8 cellular contexts compared by ENCODE assay signal in genomic region chr17:71975998-71976649, GRCh38.
DNase-seq lines count a peak whose midpoint lies in the region; ATAC-seq and TF ChIP-seq lines count a peak whose summit lies in the region.

No MANE protein-coding gene starts in this region.

- H4K5ac ChIP-seq in IMR-90 (ENCODE audit: low read depth, low read length): peak overlapping the region; percentile 53; the same call in 1 of the 2 replicates

- H3K4me1 ChIP-seq in IMR-90 (ENCODE audit: control insufficient read depth, insufficient read depth, low read length) (peaks cover 3% of the 10 kb centered on the region; the same call in 1 of the 2 replicates), tibial artery (peaks cover 0 to 10% (median 10%) of the 10 kb centered on the region in 4 donors)

- peak overlapping the region; percentile 91 for H3K4ac ChIP-seq in IMR-90 (ENCODE audit: low read depth, low read length)

- H3K36me3 ChIP-seq in IMR-90 (ENCODE audit: control insufficient read depth, insufficient read depth, low read length) (no peaks in the 10 kb centered on the region), tibial artery (no peaks in the 10 kb centered on the region)

- H3K4me1 Mint-ChIP-seq in activated CD4-positive, alpha-beta T cell treated with anti-CD3 and anti-CD28 coated beads for 36 hours: no peaks in the 10 kb centered on the region

- H3K27ac ChIP-seq in IMR-90 (ENCODE audit: insufficient read depth, low read length): peak overlapping the region; percentile 82
- peak overlapping the region; percentile 83 to 87 for H3K27ac ChIP-seq in tibial artery

- peak overlapping the region; percentile 90 for H2BK20ac ChIP-seq in IMR-90 (ENCODE audit: low read depth, low read length)

- peaks cover 2% of the 10 kb centered on the region for H3K27me3 Mint-ChIP-seq in activated CD4-positive, alpha-beta T cell treated with anti-CD3 and anti-CD28 coated beads for 36 hours

- peak overlapping the region; percentile 65 for H3K18ac ChIP-seq in IMR-90 (ENCODE audit: low read depth, low read length)

- 10% methylated on average over 7 of the region's 15 CpGs; no CpG with 5 or more reads in 1 of the 2 experiments for WGBS in IMR-90 (ENCODE audit: extremely low coverage in 2 of 2, insufficient read length in 1 of 2), 2 experiments

- H2BK15ac ChIP-seq in IMR-90 (ENCODE audit: low read depth, low read length): peak overlapping the region; percentile 77; the same call in 2 of the 3 replicates

- H4K91ac ChIP-seq in IMR-90 (ENCODE audit: insufficient read depth, low read depth, low read length): peak overlapping the region; percentile 97

- peak overlapping the region; percentile 95 to 96 for H4K8ac ChIP-seq in IMR-90 (ENCODE audit: low read depth in 2 of 2, low read length in 2 of 2)

- no TSS peak for BruUV-seq in IMR-90 (replicated peaks; lab: Mats Ljungman, UMichigan)

- POLR2A ChIA-PET in IMR-90 (lab: Charles Lee; ENCODE audit: unreplicated experiment): interaction anchor here (0.6 to 0.7 kb wide), 2 partner anchors 10 to 516 kb away, joined by 5 to 11 read pairs; no protein-coding TSS in a partner anchor
- POLR2A ChIA-PET in activated CD4-positive, alpha-beta T cell treated with anti-CD3 and anti-CD28 coated beads for 36 hours (lab: Charles Lee): no interaction called here

- H3K27me3 ChIP-seq in IMR-90 (ENCODE audit: control insufficient read depth, insufficient read depth, low read length) (no peaks in the 10 kb centered on the region), tibial artery (no peaks in the 10 kb centered on the region)

- dilution Hi-C loops in IMR-90 (cut with HindIII; ENCODE audit: low sequenced_read_pairs, unreplicated experiment): no loop called here

- peak overlapping the region; percentile 78; the same call in 1 of the 2 replicates for H3K56ac ChIP-seq in IMR-90 (ENCODE audit: extremely low read depth, insufficient read depth, low read length)

- no peaks in the 10 kb centered on the region for H3K36me3 Mint-ChIP-seq in activated CD4-positive, alpha-beta T cell treated with anti-CD3 and anti-CD28 coated beads for 36 hours (ENCODE audit: low read depth)

- H3K4me2 ChIP-seq in IMR-90 (ENCODE audit: low read depth, low read length): peak overlapping the region; percentile 83

- H2BK120ac ChIP-seq in IMR-90 (ENCODE audit: low read depth, low read length): peak overlapping the region; percentile 97

- H2BK5ac ChIP-seq in IMR-90 (ENCODE audit: low read depth, low read length, poor library complexity, severe bottlenecking): peak overlapping the region; percentile 77

- peak overlapping the region; percentile 44 for H2AK9ac ChIP-seq in IMR-90 (replicated peaks; ENCODE audit: low read depth, low read length, poor library complexity)

- H2AK5ac ChIP-seq in IMR-90 (ENCODE audit: low read depth, low read length): peak overlapping the region; percentile 16; the same call in 1 of the 2 replicates

- H3K9me3 ChIP-seq in IMR-90 (ENCODE audit: control insufficient read depth, insufficient read depth, low read length) (no peaks in the 10 kb centered on the region), tibial artery (no peaks in the 10 kb centered on the region)

- ATAC-seq in IMR-90 (ENCODE audit: low read depth) (peak; percentile 98), HG03025 (IDR thresholded peaks at IDR 0.05; ENCODE audit: low FRiP score, unreplicated experiment) (no peak)
- ATAC-seq in activated CD4-positive, alpha-beta T cell treated with anti-CD3 and anti-CD28 coated beads for 36 hours: no peak
- no peak for ATAC-seq in stimulated activated naive CD8-positive, alpha-beta T cell treated with anti-CD3 and anti-CD28 coated beads, Interleukin-15, Interleukin-2, amounts not matched to agents 100 U/mL and 50 U/mL, for 24 hours

- DNase-seq in IMR-90 (peak; percentile 97), cerebellum (ENCODE audit: low spot score) (peak; percentile 27), left kidney (ENCODE audit: low read depth, low spot score) (peak; percentile 37), tibial artery (peak; percentile 93 to 98)
- no peak for DNase-seq in activated CD4-positive, alpha-beta T cell treated with anti-CD3 and anti-CD28 coated beads for 48 hours
- no peak for DNase-seq in activated CD4-positive, alpha-beta T cell treated with anti-CD3 and anti-CD28 coated beads for 36 hours
- DNase-seq in stimulated activated naive CD8-positive, alpha-beta T cell treated with anti-CD3 and anti-CD28 coated beads, Interleukin-15, Interleukin-2, amounts not matched to agents 100 U/mL and 50 U/mL, for 24 hours: no peak

- CTCF ChIA-PET in IMR-90 (lab: Yijun Ruan, JAX): interaction anchor here (0.5 to 1.5 kb wide), 3 partner anchors 18 to 1209 kb away, joined by 3 to 6 read pairs (median 4); no protein-coding TSS in a partner anchor
- CTCF ChIA-PET in activated CD4-positive, alpha-beta T cell treated with anti-CD3 and anti-CD28 coated beads for 36 hours (lab: Charles Lee): no interaction called here

- H3K4me3 ChIP-seq in IMR-90 (ENCODE audit: insufficient read depth, low read depth, low read length): no peak overlapping the region
- H3K4me3 ChIP-seq in tibial artery: peak overlapping the region; percentile 56 to 61

- TF ChIP-seq POLR2A in IMR-90 (IDR thresholded peaks at IDR 0.05; ENCODE audit: low read depth, low read length): no peak; the same call in 1 of the 2 replicates

- H3K27ac Mint-ChIP-seq in activated CD4-positive, alpha-beta T cell treated with anti-CD3 and anti-CD28 coated beads for 36 hours: no peak overlapping the region

- peak overlapping the region; percentile 93 for H2AFZ ChIP-seq in IMR-90 (replicated peaks; ENCODE audit: low read length, poor library complexity)

- no peak for TF ChIP-seq CTCF in IMR-90 (conservative IDR thresholded peaks at IDR 0.05; ENCODE audit: low read depth, low read length)
- no peak for TF ChIP-seq CTCF in tibial artery (IDR thresholded peaks at IDR 0.05)

- peak overlapping the region; percentile 61 for H3K9ac ChIP-seq in IMR-90 (ENCODE audit: low read depth, low read length)

- no peaks in the 10 kb centered on the region for H4K20me1 ChIP-seq in IMR-90 (ENCODE audit: insufficient read depth, low read length)

- H3K79me1 ChIP-seq in IMR-90 (ENCODE audit: low read depth in 1 of 2, low read length in 2 of 2): no peaks in the 10 kb centered on the region

- peak overlapping the region; percentile 84; the same call in 1 of the 2 replicates for H3K23ac ChIP-seq in IMR-90 (ENCODE audit: low read depth, low read length)

- peaks cover 6% of the 10 kb centered on the region for H3K9me3 Mint-ChIP-seq in activated CD4-positive, alpha-beta T cell treated with anti-CD3 and anti-CD28 coated beads for 36 hours (ENCODE audit: low read depth)

- TF ChIP-seq RAD21 in IMR-90 (IDR thresholded peaks at IDR 0.05; ENCODE audit: low read length): peak; percentile 18

- peak overlapping the region; percentile 88 for H3K14ac ChIP-seq in IMR-90 (replicated peaks; ENCODE audit: low read depth, low read length)

- in situ Hi-C loops in IMR-90 (cut with MboI; ENCODE audit: low sequenced_read_pairs): no loop called here

- H3K4me3 Mint-ChIP-seq in activated CD4-positive, alpha-beta T cell treated with anti-CD3 and anti-CD28 coated beads for 36 hours: no peak overlapping the region

- peaks cover 5% of the 10 kb centered on the region for H3K9me1 ChIP-seq in IMR-90 (ENCODE audit: insufficient read depth, low read length)

- intact Hi-C loops in IMR-90 (cut with micrococcal nuclease): loop anchor here (10.0 kb wide), 1 partner anchor 341 kb away; no protein-coding TSS in a partner anchor
- intact Hi-C loops in tibial artery (cut with DNase I; ENCODE audit: low total_unique reads): no loop called here
- intact Hi-C loops in activated CD4-positive, alpha-beta T cell treated with anti-CD3 and anti-CD28 coated beads for 36 hours (cut with DNase I, micrococcal nuclease): no loop called here

TF ChIP-seq in IMR-90, 13 proteins besides CTCF, POLR2A, EP300 and RAD21:
- TF ChIP-seq MAZ (IDR thresholded peaks at IDR 0.05; ENCODE audit: borderline replicate concordance, low read depth, low read length) (peak; percentile 84; the same call in 1 of the 2 replicates), CEBPB (IDR thresholded peaks at IDR 0.05; ENCODE audit: low read depth, low read length) (peak; percentile 96), NFE2L2 (IDR thresholded peaks at IDR 0.05; ENCODE audit: low read depth, low read length) (peak; percentile 65; the same call in 1 of the 2 replicates), FOS (IDR thresholded peaks at IDR 0.05; ENCODE audit: low read depth, low read length) (peak; percentile 67), RFX5 (IDR thresholded peaks at IDR 0.05; ENCODE audit: low read depth, low read length) (no peak)

Comparison
In these comparisons a context has a peak if more than half of its experiments do, and no peak if none do; other contexts are left out.
1. DNase-seq: peak in IMR-90 (single experiment), cerebellum (single experiment), left kidney (single experiment) and tibial artery (2 of 2); none in activated CD4-positive, alpha-beta T cell treated with anti-CD3 and anti-CD28 coated beads for 48 hours (single experiment), activated CD4-positive, alpha-beta T cell treated with anti-CD3 and anti-CD28 coated beads for 36 hours (single experiment) and stimulated activated naive CD8-positive, alpha-beta T cell treated with anti-CD3 and anti-CD28 coated beads, Interleukin-15, Interleukin-2, amounts not matched to agents 100 U/mL and 50 U/mL, for 24 hours (single experiment).